ENCODE assay signal across 8 cellular contexts in the genomic region with DNA sequence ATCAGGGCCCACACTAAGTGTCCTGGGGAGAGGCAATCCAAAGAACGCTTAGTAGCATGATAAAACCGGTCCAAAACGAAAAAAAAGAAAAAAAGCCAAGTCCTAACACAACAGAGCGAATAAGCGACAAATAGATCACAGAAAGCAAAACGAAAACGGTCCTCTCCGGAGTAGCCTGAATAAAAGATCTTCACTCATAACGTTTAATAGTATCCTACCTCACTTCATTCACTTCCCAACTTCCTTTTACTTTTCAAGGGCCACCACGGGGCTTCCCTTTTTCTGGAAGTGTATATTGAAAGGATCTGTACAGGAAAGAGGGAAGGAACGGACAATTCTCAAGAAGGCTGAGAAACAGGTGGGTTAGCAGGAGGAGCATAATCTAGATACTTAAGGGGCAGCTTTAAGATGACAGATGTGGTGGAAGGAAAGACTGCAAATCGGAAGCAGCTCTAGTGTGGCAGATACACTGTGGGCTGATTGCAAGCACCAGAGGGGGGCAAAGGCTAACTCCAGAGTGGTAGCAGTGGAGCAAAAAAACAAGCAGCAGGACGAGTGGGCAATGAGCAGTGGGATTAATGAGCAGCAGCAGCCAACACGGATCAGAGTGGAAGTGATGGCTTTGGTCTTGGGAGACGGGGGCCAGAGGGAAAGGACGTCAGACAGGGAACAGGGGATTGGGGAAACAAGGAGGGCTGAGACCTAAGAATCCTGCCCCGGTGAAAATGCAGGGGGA. TPM values are rescaled to one million over a fixed set of nuclear protein-coding genes. Genes with fewer than 3 reads are reported as not detected.
DNase-seq lines count a peak whose midpoint lies in the region; ATAC-seq, FAIRE-seq and TF ChIP-seq lines count a peak whose summit lies in the region.

No MANE protein-coding gene starts in this region.

- H2AFZ ChIP-seq in SU-DHL-6 (ENCODE audit: low read depth, low read length, severe bottlenecking) = no peak overlapping the region

- no peaks in the 10 kb centered on the region for H3K9me2 ChIP-seq in SU-DHL-6 (replicated peaks; ENCODE audit: insufficient read depth, low read length)

- H3K4me1 Mint-ChIP-seq in memory B cell (peaks cover 4% of the 10 kb centered on the region), T-helper 17 cell (peaks cover 3% of the 10 kb centered on the region)

- peak overlapping the region; percentile 80 for H3K9ac ChIP-seq in SU-DHL-6 (ENCODE audit: low read length)

- peak overlapping the region; percentile 77 for H3K27ac ChIP-seq in SU-DHL-6 (ENCODE audit: low read depth, low read length)
- H3K27ac ChIP-seq in testis = peak overlapping the region; percentile 92 to 97

- H3K4me1 ChIP-seq in testis = peaks cover 8% of the 10 kb centered on the region

- H3K36me3 ChIP-seq in SU-DHL-6 (ENCODE audit: low read length) (no peaks in the 10 kb centered on the region), testis (ENCODE audit: low read depth, missing control alignments) (no peaks in the 10 kb centered on the region)

- no peak overlapping the region for H3K27ac Mint-ChIP-seq in memory B cell
- no peak overlapping the region for H3K27ac Mint-ChIP-seq in T-helper 17 cell

- no peak for TF ChIP-seq CTCF in AG09309 (IDR thresholded peaks at IDR 0.05; ENCODE audit: control insufficient read depth, insufficient read depth, low read depth, low read length, missing control alignments)
- no peak for TF ChIP-seq CTCF in SU-DHL-6 (IDR thresholded peaks at IDR 0.05; ENCODE audit: insufficient read depth, low read length, poor library complexity, severe bottlenecking)
- TF ChIP-seq CTCF in testis (IDR thresholded peaks at IDR 0.05) = no peak

- intact Hi-C loops in testis (cut with DNase I; ENCODE audit: low total_unique reads) = no loop called here

- H3K4me2 ChIP-seq in SU-DHL-6 (ENCODE audit: low read depth, low read length, poor library complexity, severe bottlenecking) = peak overlapping the region; percentile 86

- no peaks in the 10 kb centered on the region for H4K20me1 ChIP-seq in SU-DHL-6 (ENCODE audit: low read depth, low read length)

- no peaks in the 10 kb centered on the region for H3K9me3 Mint-ChIP-seq in memory B cell

- peak; percentile 16 for FAIRE-seq in GM12891 (lab: Jason Lieb, UNC)

- H3K79me2 ChIP-seq in SU-DHL-6 (ENCODE audit: insufficient read depth, low read length) = peaks cover 53% of the 10 kb centered on the region

- H3K27me3 ChIP-seq in SU-DHL-6 (ENCODE audit: low read length) (no peaks in the 10 kb centered on the region), testis (no peaks in the 10 kb centered on the region)

- H3F3A ChIP-seq in SU-DHL-6 (ENCODE audit: insufficient read depth) = peaks cover 6% of the 10 kb centered on the region; the same call in 1 of the 2 replicates

- H3K4me3 ChIP-seq in AG09309 (ENCODE audit: control insufficient read depth, low read depth, low read length) (peak overlapping the region; percentile 46), SU-DHL-6 (ENCODE audit: insufficient read depth, low read length, poor library complexity, severe bottlenecking) (peak overlapping the region; percentile 78), testis (peak overlapping the region; percentile 74 to 95)

- no peaks in the 10 kb centered on the region for H3K36me3 Mint-ChIP-seq in memory B cell
- no peaks in the 10 kb centered on the region for H3K36me3 Mint-ChIP-seq in T-helper 17 cell (ENCODE audit: low read depth)

- WGBS in testis, 2 donors = 0 to 2% methylated on average over 17 of the region's 17 CpGs

- H3K4me3 Mint-ChIP-seq in memory B cell (no peak overlapping the region), T-helper 17 cell (no peak overlapping the region)

- H3K27me3 Mint-ChIP-seq in memory B cell (no peaks in the 10 kb centered on the region), T-helper 17 cell (no peaks in the 10 kb centered on the region)

- H3K9me3 ChIP-seq in SU-DHL-6 (ENCODE audit: insufficient read depth, low read length) (no peaks in the 10 kb centered on the region), testis (no peaks in the 10 kb centered on the region), T-helper 17 cell (ENCODE audit: control insufficient read depth, low read length, poor library complexity, severe bottlenecking) (no peaks in the 10 kb centered on the region)

- ATAC-seq in memory B cell (ENCODE audit: low read depth) (no peak), T-helper 17 cell (no peak)

- no peak for DNase-seq in AG09309 (ENCODE audit: low read depth)
- DNase-seq in GM12891 (ENCODE audit: insufficient read length, low spot score) = no peak
- DNase-seq in HT-29 (ENCODE audit: low spot score) = peak; percentile 57
- peak; percentile 60 for DNase-seq in ecto neural progenitor cell (ENCODE audit: low spot score)
- peak; percentile 9 to 16 for DNase-seq in memory B cell (ENCODE audit: low spot score in 2 of 2)
- DNase-seq in testis = peak; percentile 52
- no peak for DNase-seq in T-helper 17 cell

- no peak for TF ChIP-seq POLR2A in GM12891 (IDR thresholded peaks at IDR 0.05; ENCODE audit: low read depth, low read length)
- no peak for TF ChIP-seq POLR2A in testis (IDR thresholded peaks at IDR 0.05)

TF ChIP-seq in GM12891, 5 proteins besides CTCF, POLR2A, EP300 and RAD21:
- TF ChIP-seq PAX5 (IDR thresholded peaks at IDR 0.05; ENCODE audit: insufficient read depth, low read length, severe bottlenecking) = no peak
- no peak; the same call in 1 of the 2 replicates for TF ChIP-seq POLR2AphosphoS5 (IDR thresholded peaks at IDR 0.05; ENCODE audit: low read depth, low read length)
- TF ChIP-seq TAF1 (IDR thresholded peaks at IDR 0.05; ENCODE audit: low read depth, low read length) = no peak
- no peak for TF ChIP-seq POU2F2 (IDR thresholded peaks at IDR 0.05; ENCODE audit: low read depth, low read length)
- TF ChIP-seq SPI1 (IDR thresholded peaks at IDR 0.05; ENCODE audit: low read depth, low read length) = no peak
TF ChIP-seq in GM12891: peak in this region for 0.

RNA-seq across cellular contexts. Expression of a gene that starts 0.9 kb away (rescaled TPM):
- polyA plus RNA-seq in GM12891 (2012; ENCODE audit: low read depth, missing spikeins) = 6.7 TPM
- total RNA-seq in HT-29 (2014; rRNA removed; shearing (Covaris generic)) = 8.5 and 11.3 TPM in 2 replicates
- total RNA-seq in testis (10 to 100 TPM; 53.2 to 56.7 TPM), T-helper 17 cell (10 to 100 TPM; 34.0 to 34.5 TPM)
- 38.2 TPM for polyA plus RNA-seq in testis (ENCODE audit: insufficient read depth, low read depth, low replicate concordance)

RNA-seq across cellular contexts. Expression of a gene that starts 48.7 kb away (rescaled TPM):
- 42.5 TPM for polyA plus RNA-seq in GM12891 (2012; ENCODE audit: low read depth, missing spikeins)
- 78.7 and 85.5 TPM in 2 replicates for total RNA-seq in HT-29 (2014; rRNA removed; shearing (Covaris generic))
- total RNA-seq in testis = 10 to 100 TPM; 73.6 to 77.2 TPM
- 47.8 TPM for polyA plus RNA-seq in testis (ENCODE audit: insufficient read depth, low read depth, low replicate concordance)
- total RNA-seq in T-helper 17 cell = 10 to 100 TPM; 45.4 to 47.4 TPM

Comparison
In these comparisons a context has a peak if more than half of its experiments do, and no peak if none do; other contexts are left out.
1. DNase-seq: peak in HT-29 (single experiment), ecto neural progenitor cell (single experiment), memory B cell (2 of 2) and testis (single experiment); none in AG09309 (single experiment), GM12891 (single experiment) and T-helper 17 cell (0 of 3).
2. Peak in every context shown above with its lines, with median percentiles within 50 percentile points of each other: H3K4me3 ChIP-seq.